ENCODE assay signal across 16 cellular contexts in genomic region chr5:28927559-28928326, GRCh38.
"Had no signal": no experiment of that assay in that cellular context is flagged by ENCODE, and none has a peak within 500 bp of the region (broad histone marks: within the 10 kb centered on the region; RNA-seq: fewer than 3 reads in every experiment).

No MANE protein-coding gene starts in this region.

- H3K36me3 ChIP-seq: breast epithelium, gastroesophageal sphincter, suprapubic skin had no signal

- FAIRE-seq: endometrium, islet of Langerhans had no signal

- H3K4me3 ChIP-seq: breast epithelium, gastroesophageal sphincter, suprapubic skin had no signal

- H3K4me2 ChIP-seq: SK-N-SH had no signal

- ATAC-seq: activated CD8-positive, alpha-beta T cell treated with anti-CD3 and anti-CD28 coated beads, Interleukin-2, amount 10 ng/mL, durations not matched to agents 7 days and 5 days; gastroesophageal sphincter; T-cell had no signal

- H3K9me3 ChIP-seq: breast epithelium, gastroesophageal sphincter, SK-N-SH, suprapubic skin had no signal

- H3K9me2 ChIP-seq: SK-N-SH had no signal

- H3K4me1 ChIP-seq: breast epithelium, gastroesophageal sphincter, suprapubic skin had no signal

- H3K27ac ChIP-seq: breast epithelium, gastroesophageal sphincter, suprapubic skin had no signal

- H3K9ac ChIP-seq: SK-N-SH had no signal

- H3K27me3 ChIP-seq: breast epithelium, gastroesophageal sphincter, suprapubic skin had no signal

- DNase-seq: activated CD4-positive, alpha-beta T cell treated with anti-CD3 and anti-CD28 coated beads for 48 hours; activated CD4-positive, CD25-positive, alpha-beta regulatory T cell; activated CD8-positive, alpha-beta T cell treated with anti-CD3 and anti-CD28 coated beads, Interleukin-2, amount 10 ng/mL, durations not matched to agents 7 days and 5 days; activated effector memory CD4-positive, alpha-beta T cell treated with Interleukin-2 at 50 U/mL for 16 hours; activated naive CD4-positive, alpha-beta T cell treated with anti-CD3 and anti-CD28 coated beads, Interleukin-2, amount 10 ng/mL, durations not matched to agents 7 days and 5 days; activated T-cell treated with anti-CD3 and anti-CD28 coated beads, Interleukin-2, amount 50 U/mL, for 48 hours; aorta; cortex of kidney; midbrain; SK-N-SH; T-cell had no signal
